In the genomic region with DNA sequence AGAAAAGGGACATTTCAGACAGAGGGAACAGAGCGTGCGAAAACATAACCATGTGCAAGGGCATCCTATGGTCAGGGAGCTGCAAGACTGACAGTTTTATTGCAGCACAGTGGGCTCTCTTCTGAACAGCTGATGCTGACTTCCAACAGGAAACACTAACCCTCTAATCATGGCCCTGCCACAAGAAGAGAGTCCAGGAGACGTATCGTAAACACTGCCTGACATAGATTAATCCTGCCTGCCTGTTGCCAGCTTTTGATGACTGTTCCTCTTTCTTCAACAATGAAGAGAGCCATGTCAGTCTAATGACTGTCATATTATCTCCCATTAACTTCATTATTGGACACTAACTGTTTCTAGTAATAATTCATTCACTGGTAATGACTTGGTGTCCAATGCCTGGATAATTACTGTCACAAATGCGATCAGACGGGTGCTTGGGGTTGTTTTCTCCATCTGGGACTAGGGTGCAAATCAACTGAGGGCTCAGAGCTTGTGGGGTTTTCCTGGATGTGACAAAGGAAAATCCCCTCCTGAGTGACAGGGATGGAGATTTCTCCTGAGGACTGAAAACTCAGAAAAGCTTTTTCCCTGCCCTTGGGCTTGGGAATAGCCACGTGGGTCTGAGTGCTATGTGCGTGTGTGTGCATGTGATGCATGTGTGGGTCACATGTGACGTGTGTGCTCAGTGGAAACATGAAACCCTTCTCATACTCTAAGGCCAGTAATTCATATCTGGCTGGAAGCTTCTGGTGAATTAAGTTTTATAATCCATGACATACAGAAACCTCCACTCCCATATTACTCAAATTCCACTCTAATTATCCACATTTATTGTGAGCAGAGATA, we compare ENCODE assay signal across 24 cellular contexts.
A peak's percentile ranks its signal among the peaks of the same experiment; 100 is the strongest.
DNase-seq lines count a peak whose midpoint lies in the region; ATAC-seq, FAIRE-seq and TF ChIP-seq lines count a peak whose summit lies in the region.
"Had no signal": no experiment of that assay in that cellular context is flagged by ENCODE, and none has a peak within 500 bp of the region (broad histone marks: within the 10 kb centered on the region; RNA-seq: fewer than 3 reads in every experiment).

No MANE protein-coding gene starts in this region.

- H3K9me3 ChIP-seq in A673 (ENCODE audit: low read depth, low read length, poor library complexity, severe bottlenecking), result no peaks in the 10 kb centered on the region
- peaks cover 7% of the 10 kb centered on the region for H3K9me3 ChIP-seq in adipocyte (ENCODE audit: control insufficient read depth, low read length)
- H3K9me3 ChIP-seq: colonic mucosa had no signal

- H3K4me1 ChIP-seq in A673 (ENCODE audit: insufficient read depth, low read length, poor library complexity, severe bottlenecking), result no peaks in the 10 kb centered on the region
- no peaks in the 10 kb centered on the region for H3K4me1 ChIP-seq in adipocyte (ENCODE audit: control insufficient read depth, insufficient read depth, low read length)
- H3K4me1 ChIP-seq: colonic mucosa had no signal

- no peak for TF ChIP-seq POLR2A in GM12892 (IDR thresholded peaks at IDR 0.05; ENCODE audit: low read depth, low read length)

- H3K9ac ChIP-seq in adipocyte (ENCODE audit: low read length), result no peak overlapping the region

- no peak overlapping the region for H3K27ac ChIP-seq in A673 (ENCODE audit: low read depth, low read length, poor library complexity, severe bottlenecking)
- H3K27ac ChIP-seq: colonic mucosa had no signal

- no peak for TF ChIP-seq CTCF in A673 (conservative IDR thresholded peaks at IDR 0.05; ENCODE audit: low read depth, low read length)

- H3K4me1 Mint-ChIP-seq in activated CD4-positive, alpha-beta T cell treated with anti-CD3 and anti-CD28 coated beads, Interleukin-2, amount 10 ng/mL, durations not matched to agents 7 days and 5 days, result no peaks in the 10 kb centered on the region

- no TSS peak for BruUV-seq in A673 (replicated peaks; lab: Mats Ljungman, UMichigan)

- CTCF ChIA-PET in A673 (lab: Charles Lee), result no interaction called here
- CTCF ChIA-PET in activated CD4-positive, alpha-beta T cell treated with anti-CD3 and anti-CD28 coated beads, Interleukin-2, amount 10 ng/mL, durations not matched to agents 7 days and 5 days (lab: Charles Lee), result no interaction called here

- no peaks in the 10 kb centered on the region for H3K36me3 Mint-ChIP-seq in activated CD4-positive, alpha-beta T cell treated with anti-CD3 and anti-CD28 coated beads, Interleukin-2, amount 10 ng/mL, durations not matched to agents 7 days and 5 days (ENCODE audit: low read depth)
- H3K36me3 Mint-ChIP-seq: stimulated activated naive B cell treated with anti-CD40 and anti-IgM and Interleukin-4, amounts not matched to agents 10 μg/mL and 1 μg/mL and 100 μg/mL, for 72 hours had no signal

- POLR2A ChIA-PET in A673 (lab: Charles Lee; ENCODE audit: low non-redundant PET), result no interaction called here
- POLR2A ChIA-PET in activated CD4-positive, alpha-beta T cell treated with anti-CD3 and anti-CD28 coated beads, Interleukin-2, amount 10 ng/mL, durations not matched to agents 7 days and 5 days (lab: Charles Lee), result no interaction called here

- no peak overlapping the region for H3K27ac Mint-ChIP-seq in activated CD4-positive, alpha-beta T cell treated with anti-CD3 and anti-CD28 coated beads, Interleukin-2, amount 10 ng/mL, durations not matched to agents 7 days and 5 days
- H3K27ac Mint-ChIP-seq: activated T-cell treated with anti-CD3 and anti-CD28 coated beads, Interleukin-2, amount 50 U/mL, for 24 hours; endodermal cell; stimulated activated naive B cell treated with anti-CD40 and anti-IgM and Interleukin-4, amounts not matched to agents 10 μg/mL and 1 μg/mL and 100 μg/mL, for 72 hours had no signal

- intact Hi-C loops in A673 (cut with micrococcal nuclease; ENCODE audit: unreplicated experiment), result no loop called here
- intact Hi-C loops in Right ventricle myocardium inferior (cut with DNase I), result no loop called here

- H3K27me3 Mint-ChIP-seq in activated CD4-positive, alpha-beta T cell treated with anti-CD3 and anti-CD28 coated beads, Interleukin-2, amount 10 ng/mL, durations not matched to agents 7 days and 5 days, result peaks cover 3% of the 10 kb centered on the region
- H3K27me3 Mint-ChIP-seq: stimulated activated naive B cell treated with anti-CD40 and anti-IgM and Interleukin-4, amounts not matched to agents 10 μg/mL and 1 μg/mL and 100 μg/mL, for 72 hours had no signal

- H3K4me3 ChIP-seq in A673 (ENCODE audit: low read depth, low read length, poor library complexity, severe bottlenecking) (no peak overlapping the region), adipocyte (ENCODE audit: low read length) (no peak overlapping the region)
- H3K4me3 ChIP-seq: colonic mucosa, lung had no signal

- H3K9me3 Mint-ChIP-seq in activated CD4-positive, alpha-beta T cell treated with anti-CD3 and anti-CD28 coated beads, Interleukin-2, amount 10 ng/mL, durations not matched to agents 7 days and 5 days, result no peaks in the 10 kb centered on the region
- H3K9me3 Mint-ChIP-seq: activated T-cell treated with anti-CD3 and anti-CD28 coated beads, Interleukin-2, amount 50 U/mL, for 24 hours had no signal

- H3K27me3 ChIP-seq in A673 (replicated peaks; ENCODE audit: insufficient read depth, low read depth, low read length, poor library complexity), result no peaks in the 10 kb centered on the region
- H3K27me3 ChIP-seq in adipocyte (replicated peaks; ENCODE audit: control insufficient read depth, insufficient read depth, low read length), result no peaks in the 10 kb centered on the region
- H3K27me3 ChIP-seq: colonic mucosa had no signal

- H3K4me3 Mint-ChIP-seq in activated CD4-positive, alpha-beta T cell treated with anti-CD3 and anti-CD28 coated beads, Interleukin-2, amount 10 ng/mL, durations not matched to agents 7 days and 5 days, result no peak overlapping the region
- H3K4me3 Mint-ChIP-seq: activated T-cell treated with anti-CD3 and anti-CD28 coated beads, Interleukin-2, amount 50 U/mL, for 24 hours; endodermal cell; stimulated activated naive B cell treated with anti-CD40 and anti-IgM and Interleukin-4, amounts not matched to agents 10 μg/mL and 1 μg/mL and 100 μg/mL, for 72 hours had no signal

- ATAC-seq in Right ventricle myocardium inferior, result no peak
- ATAC-seq: stimulated activated naive B cell treated with anti-CD40 and anti-IgM and Interleukin-4, amounts not matched to agents 10 μg/mL and 1 μg/mL and 100 μg/mL, for 72 hours had no signal

- H3K36me3 ChIP-seq in A673 (ENCODE audit: insufficient read depth, low read length, poor library complexity, severe bottlenecking) (no peaks in the 10 kb centered on the region), adipocyte (ENCODE audit: control insufficient read depth, insufficient read depth, low read length, severe bottlenecking) (no peaks in the 10 kb centered on the region)
- H3K36me3 ChIP-seq: colonic mucosa had no signal

- peak; percentile 2 for DNase-seq in A673 (ENCODE audit: low spot score)
- DNase-seq in NCI-H1092 treated with DMSO at 0.1 percent for 48 hours (lab: John Stamatoyannopoulos, UW), result peak; percentile 17
- DNase-seq in NCI-H2227 (lab: John Stamatoyannopoulos, UW; ENCODE audit: unreplicated experiment), result peak; percentile 80
- DNase-seq in adipocyte (ENCODE audit: low read depth), result peak; percentile 45
- no peak for DNase-seq in NCI-H1694 treated with DMSO at 0.1 percent for 48 hours (lab: John Stamatoyannopoulos, UW)
- no peak for DNase-seq in GM12892 (ENCODE audit: insufficient read length)
- no peak for DNase-seq in Right ventricle myocardium inferior (ENCODE audit: missing footprints)
- DNase-seq in activated CD4-positive, alpha-beta T cell treated with anti-CD3 and anti-CD28 coated beads, Interleukin-2, amount 10 ng/mL, durations not matched to agents 7 days and 5 days, result no peak
- DNase-seq: activated CD4-positive, CD25-positive, alpha-beta regulatory T cell treated with anti-CD3 and anti-CD28 coated beads, Interleukin-2, amount 50 U/mL, for 72 hours; activated CD8-positive, alpha-beta memory T cell treated with anti-CD3 and anti-CD28 coated beads for 24 hours; activated naive CD4-positive, alpha-beta T cell; activated T-cell treated with anti-CD3 and anti-CD28 coated beads, Interleukin-2, amount 50 U/mL, for 24 hours; amniotic stem cell; C1 segment of cervical spinal cord; colonic mucosa; endodermal cell; HCEC 1CT; stimulated activated CD4-positive, alpha-beta T cell treated with anti-CD3 and anti-CD28 coated beads, Interleukin-2, amount 100 ng/mL, for 48 hours; stimulated activated naive B cell treated with anti-CD40 and anti-IgM and Interleukin-4, amounts not matched to agents 10 μg/mL and 1 μg/mL and 100 μg/mL, for 72 hours; T1000 had no signal

- FAIRE-seq in GM12892 (lab: Jason Lieb, UNC), result no peak
- FAIRE-seq: bronchial epithelial cell, keratinocyte, urothelium cell line had no signal

Comparison
In these comparisons a context has a peak if more than half of its experiments do, and no peak if none do; other contexts are left out.
1. DNase-seq: peak in A673 (single experiment), NCI-H1092 treated with DMSO at 0.1 percent for 48 hours (single experiment), NCI-H2227 (single experiment) and adipocyte (single experiment); none in NCI-H1694 treated with DMSO at 0.1 percent for 48 hours (single experiment), GM12892 (single experiment), Right ventricle myocardium inferior (single experiment) and activated CD4-positive, alpha-beta T cell treated with anti-CD3 and anti-CD28 coated beads, Interleukin-2, amount 10 ng/mL, durations not matched to agents 7 days and 5 days (single experiment).